Comparison of ENCODE assay signal across 8 cellular contexts in the genomic region with DNA sequence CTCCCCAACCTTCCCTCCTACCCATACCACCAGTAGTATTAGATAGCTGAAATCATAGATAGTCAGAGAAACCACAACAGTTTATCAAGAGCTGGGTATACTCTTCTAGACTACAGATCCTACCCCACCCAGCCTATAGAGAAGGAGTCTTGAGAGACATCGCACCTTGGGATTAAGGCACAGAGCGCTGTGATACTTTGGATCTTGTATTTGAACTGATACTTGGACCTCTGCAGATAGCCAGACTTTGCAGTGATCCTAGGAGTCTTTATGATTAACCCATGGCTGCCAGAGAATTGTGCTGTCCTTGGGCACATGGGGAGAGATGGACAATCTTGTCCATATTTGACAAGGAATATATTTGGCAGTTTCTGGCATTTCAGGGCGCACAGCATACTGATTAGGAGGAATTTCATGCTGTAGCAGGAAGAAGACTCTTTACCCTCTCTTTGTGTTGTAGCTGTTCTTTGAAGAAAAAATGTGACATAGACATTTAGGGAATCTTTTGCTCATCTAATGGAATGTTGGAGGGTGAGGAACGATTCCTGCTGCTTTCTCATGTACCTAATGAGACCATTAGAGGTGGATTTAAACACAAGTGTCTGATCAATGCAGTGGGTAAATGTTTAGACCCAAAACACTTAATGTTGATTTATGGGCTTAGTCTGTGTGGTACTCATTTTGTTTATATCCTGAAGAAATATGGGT. TPM values are rescaled to one million over a fixed set of nuclear protein-coding genes. Genes with fewer than 3 reads are reported as not detected.
A peak's percentile ranks its signal among the peaks of the same experiment; 100 is the strongest.
DNase-seq lines count a peak whose midpoint lies in the region; ATAC-seq and TF ChIP-seq lines count a peak whose summit lies in the region.

No MANE protein-coding gene starts in this region.

- H3K36me3 ChIP-seq in kidney epithelial cell (ENCODE audit: control insufficient read depth, insufficient read depth, low read length): no peaks in the 10 kb centered on the region

- TF ChIP-seq CTCF in astrocyte of the cerebellum (IDR thresholded peaks at IDR 0.05; ENCODE audit: low read depth, low read length, missing control alignments) (no peak), kidney epithelial cell (IDR thresholded peaks at IDR 0.05; ENCODE audit: insufficient read depth, low read length, poor library complexity, severe bottlenecking) (no peak)

- in situ Hi-C loops in astrocyte of the cerebellum (cut with HindIII; ENCODE audit: low sequenced_read_pairs): loop anchor here (5.0 kb wide), 1 partner anchor 50 kb away; no protein-coding TSS in a partner anchor

- peak overlapping the region; percentile 48 for H3K27ac Mint-ChIP-seq in activated naive CD4-positive, alpha-beta T cell treated with anti-CD3 and anti-CD28 coated beads, Interleukin-2, amount 50 U/mL, for 24 hours
- peak overlapping the region; percentile 96 to 97 for H3K27ac Mint-ChIP-seq in stimulated activated naive CD8-positive, alpha-beta T cell treated with anti-CD3 and anti-CD28 coated beads, Interleukin-15, amount 100 ng/mL, for 72 hours

- peaks cover 40% of the 10 kb centered on the region for H3K4me1 Mint-ChIP-seq in activated naive CD4-positive, alpha-beta T cell treated with anti-CD3 and anti-CD28 coated beads, Interleukin-2, amount 50 U/mL, for 24 hours
- H3K4me1 Mint-ChIP-seq in stimulated activated naive CD8-positive, alpha-beta T cell treated with anti-CD3 and anti-CD28 coated beads, Interleukin-15, amount 100 ng/mL, for 72 hours: peaks cover 32% of the 10 kb centered on the region

- H3K27me3 ChIP-seq in kidney epithelial cell (ENCODE audit: control insufficient read depth, insufficient read depth, low read length): no peaks in the 10 kb centered on the region

- H3K36me3 Mint-ChIP-seq in activated naive CD4-positive, alpha-beta T cell treated with anti-CD3 and anti-CD28 coated beads, Interleukin-2, amount 50 U/mL, for 24 hours: no peaks in the 10 kb centered on the region

- no peaks in the 10 kb centered on the region for H3K27me3 Mint-ChIP-seq in activated naive CD4-positive, alpha-beta T cell treated with anti-CD3 and anti-CD28 coated beads, Interleukin-2, amount 50 U/mL, for 24 hours
- no peaks in the 10 kb centered on the region for H3K27me3 Mint-ChIP-seq in stimulated activated naive CD8-positive, alpha-beta T cell treated with anti-CD3 and anti-CD28 coated beads, Interleukin-15, amount 100 ng/mL, for 72 hours

- ATAC-seq in stimulated activated naive CD8-positive, alpha-beta T cell treated with anti-CD3 and anti-CD28 coated beads, Interleukin-15, amount 100 ng/mL, for 72 hours: peak; percentile 71
- ATAC-seq in HG03571 (IDR thresholded peaks at IDR 0.05; ENCODE audit: unreplicated experiment) (no peak), HG03139 (IDR thresholded peaks at IDR 0.05; ENCODE audit: unreplicated experiment) (no peak)

- no peak for DNase-seq in activated naive CD4-positive, alpha-beta T cell (lab: John Stamatoyannopoulos, UW)
- no peak for DNase-seq in astrocyte of the cerebellum (ENCODE audit: low read depth)
- no peak for DNase-seq in kidney epithelial cell (ENCODE audit: low read depth)
- DNase-seq in stimulated activated naive CD8-positive, alpha-beta T cell treated with anti-CD3 and anti-CD28 coated beads, Interleukin-15, amount 100 ng/mL, for 72 hours: no peak
- no peak for DNase-seq in HuH-7.5 (ENCODE audit: low spot score)

- H3K9me3 Mint-ChIP-seq in activated naive CD4-positive, alpha-beta T cell treated with anti-CD3 and anti-CD28 coated beads, Interleukin-2, amount 50 U/mL, for 24 hours: no peaks in the 10 kb centered on the region
- no peaks in the 10 kb centered on the region for H3K9me3 Mint-ChIP-seq in stimulated activated naive CD8-positive, alpha-beta T cell treated with anti-CD3 and anti-CD28 coated beads, Interleukin-15, amount 100 ng/mL, for 72 hours

- H3K4me3 ChIP-seq in astrocyte of the cerebellum (ENCODE audit: low read depth, low read length) (peak overlapping the region; percentile 72), kidney epithelial cell (ENCODE audit: low read depth, low read length) (peak overlapping the region; percentile 65)

- peak overlapping the region; percentile 78 for H3K4me3 Mint-ChIP-seq in activated naive CD4-positive, alpha-beta T cell treated with anti-CD3 and anti-CD28 coated beads, Interleukin-2, amount 50 U/mL, for 24 hours
- H3K4me3 Mint-ChIP-seq in stimulated activated naive CD8-positive, alpha-beta T cell treated with anti-CD3 and anti-CD28 coated beads, Interleukin-15, amount 100 ng/mL, for 72 hours: peak overlapping the region; percentile 96 to 98

RNA-seq across cellular contexts. Expression of gene RBMS2, which starts 1.0 kb away (rescaled TPM):
- total RNA-seq in kidney epithelial cell: 37.2 and 42.4 TPM in 2 replicates

RNA-seq across cellular contexts. Expression of gene GLS2, which starts 34.7 kb away (rescaled TPM):
- 2.3 and 3.3 TPM in 2 replicates for total RNA-seq in kidney epithelial cell

RNA-seq across cellular contexts. Expression of gene SPRYD4, which starts 54.3 kb away (rescaled TPM):
- 1.0 and 1.1 TPM in 2 replicates for total RNA-seq in kidney epithelial cell
